Comparison of ENCODE assay signal across 29 cellular contexts in the genomic region with DNA sequence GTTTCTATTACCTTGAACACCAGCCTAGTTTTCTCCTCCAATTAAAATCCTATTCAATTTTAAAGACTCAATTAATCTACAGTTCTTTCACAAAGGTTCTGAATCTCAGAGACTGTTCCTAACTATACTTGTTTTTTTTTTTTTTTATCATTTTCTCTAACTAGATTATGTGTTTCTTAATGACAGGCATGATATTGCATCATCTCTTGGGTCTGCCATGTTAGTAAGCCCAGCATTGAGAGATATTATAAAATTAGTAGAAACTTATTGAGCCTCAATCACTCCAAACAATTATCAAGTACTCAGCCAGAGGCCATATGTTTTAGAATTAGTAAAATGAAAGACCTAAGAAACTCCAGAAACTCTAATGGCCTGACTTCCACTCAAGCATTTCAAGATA. TPM values are rescaled to one million over a fixed set of nuclear protein-coding genes. Genes with fewer than 3 reads are reported as not detected.
"Had no signal": no experiment of that assay in that cellular context is flagged by ENCODE, and none has a peak within 500 bp of the region (broad histone marks: within the 10 kb centered on the region; RNA-seq: fewer than 3 reads in every experiment).

No MANE protein-coding gene starts in this region.

- H3K4me1 ChIP-seq: suprapubic skin, testis, upper lobe of left lung, upper lobe of right lung, uterus, vagina had no signal

- DNase-seq: stimulated activated CD4-positive, alpha-beta T cell treated with anti-CD3 and anti-CD28 coated beads, Interleukin-2, amount 100 ng/mL, for 48 hours; stimulated activated CD4-positive, alpha-beta T cell treated with anti-CD3 and anti-CD28 coated beads, Interleukin-4, amount 100 ng/mL, for 1 hour; stimulated activated CD4-positive, alpha-beta T cell treated with anti-CD3 and anti-CD28 coated beads, Interleukin-4, amount 100 ng/mL, for 24 hours; stimulated activated CD4-positive, alpha-beta T cell treated with anti-CD3 and anti-CD28 coated beads, Interleukin-4, amount 100 ng/mL, for 4 hours; stimulated activated CD8-positive, alpha-beta memory T cell treated with anti-CD3 and anti-CD28 coated beads, Interleukin-4, amount 100 ng/mL, for 48 hours; stimulated activated naive B cell treated with anti-CD40 and anti-IgM and Interleukin-4, amounts not matched to agents 10 μg/mL and 1 μg/mL and 100 μg/mL, for 72 hours; stimulated activated naive CD4-positive, alpha-beta T cell; stimulated activated naive CD4-positive, alpha-beta T cell treated with Interleukin-2 at 50 U/mL for 16 hours; stimulated activated naive CD8-positive, alpha-beta T cell treated with anti-CD3 and anti-CD28 coated beads, Interleukin-15, amount 100 ng/mL, for 72 hours; stimulated activated naive CD8-positive, alpha-beta T cell treated with anti-CD3 and anti-CD28 coated beads, Interleukin-15, Interleukin-2, amounts not matched to agents 100 U/mL and 50 U/mL, for 24 hours; stomach; substantia nigra; testis; thyroid gland; tibial artery; transverse colon; trophoblast cell; upper lobe of left lung; upper lobe of right lung; uterus had no signal

- H3K36me3 ChIP-seq: stomach, suprapubic skin, thoracic aorta, thyroid gland, tibial artery, tibial nerve, transverse colon, upper lobe of left lung, upper lobe of right lung, uterus, vagina had no signal

- H3K27ac ChIP-seq: stomach, suprapubic skin, testis, thoracic aorta, thyroid gland, tibial artery, tibial nerve, transverse colon, upper lobe of left lung, upper lobe of right lung, uterus, vagina had no signal

- H3K9me3 ChIP-seq: stomach, suprapubic skin, testis, thoracic aorta, thyroid gland, tibial artery, tibial nerve, transverse colon, upper lobe of left lung, upper lobe of right lung, uterus, vagina had no signal

- H3K27me3 ChIP-seq: stomach, suprapubic skin, testis, thyroid gland, tibial artery, tibial nerve, transverse colon, upper lobe of left lung, upper lobe of right lung, uterus, vagina had no signal

- H3K4me3 ChIP-seq: stomach, suprapubic skin, testis, thoracic aorta, thyroid gland, tibial artery, tibial nerve, transverse colon, upper lobe of left lung, upper lobe of right lung, uterus, vagina had no signal

- ATAC-seq: stimulated activated effector memory CD8-positive, alpha-beta T cell treated with anti-CD3 and anti-CD28 coated beads, Interleukin-12 subunit alpha, Interleukin-12 subunit beta, amount 100 ng/mL, for 72 hours; stimulated activated memory B cell treated with anti-CD40 and anti-IgM and Interleukin-4, amounts not matched to agents 10 μg/mL and 1 μg/mL and 100 μg/mL, for 72 hours; stimulated activated naive B cell treated with anti-CD40 and anti-IgM and Interleukin-4, amounts not matched to agents 10 μg/mL and 1 μg/mL and 100 μg/mL, for 72 hours; stimulated activated naive CD8-positive, alpha-beta T cell treated with anti-CD3 and anti-CD28 coated beads, Interleukin-15, amount 100 ng/mL, for 72 hours; stimulated activated naive CD8-positive, alpha-beta T cell treated with anti-CD3 and anti-CD28 coated beads, Interleukin-15, Interleukin-2, amounts not matched to agents 100 U/mL and 50 U/mL, for 24 hours; upper lobe of right lung had no signal

- FAIRE-seq: urothelium cell line had no signal

RNA-seq across cellular contexts. Expression of a gene that starts 28.1 kb away (rescaled TPM):
- total RNA-seq: subcutaneous adipose tissue, suprapubic skin, thyroid gland, upper lobe of left lung, upper lobe of right lung, vagina had no signal
- polyA plus RNA-seq: stomach, urinary bladder had no signal
